Comparison of ENCODE assay signal across 9 cellular contexts in the genomic region with DNA sequence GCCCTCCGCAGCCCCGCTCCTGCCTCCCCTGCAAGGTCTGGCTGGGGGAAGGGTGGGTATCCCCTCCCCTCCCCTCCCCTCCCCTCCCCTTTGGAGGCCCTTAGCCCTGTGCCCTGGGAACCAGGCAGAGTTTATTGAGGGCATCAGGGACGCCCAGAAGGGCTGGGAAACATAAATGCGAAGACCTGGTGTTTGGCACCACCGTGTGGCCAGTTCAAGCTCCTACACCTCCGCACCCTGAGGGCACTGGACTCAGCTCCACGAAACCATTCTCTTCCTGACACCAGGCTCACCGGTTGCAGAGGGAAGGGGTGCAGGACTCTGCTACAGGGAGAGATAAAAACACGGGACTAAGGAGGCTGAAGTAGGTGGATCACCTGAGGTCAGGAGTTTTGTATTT. TPM values are rescaled to one million over a fixed set of nuclear protein-coding genes. Genes with fewer than 3 reads are reported as not detected.
DNase-seq lines count a peak whose midpoint lies in the region; ATAC-seq and TF ChIP-seq lines count a peak whose summit lies in the region.
"Had no signal": no experiment of that assay in that cellular context is flagged by ENCODE, and none has a peak within 500 bp of the region (broad histone marks: within the 10 kb centered on the region; RNA-seq: fewer than 3 reads in every experiment).

No MANE protein-coding gene starts in this region.

- H3K4me3 Mint-ChIP-seq in activated CD8-positive, alpha-beta memory T cell treated with anti-CD3 and anti-CD28 coated beads, Interleukin-2, amount 10 ng/mL, durations not matched to agents 7 days and 5 days = no peak overlapping the region
- no peak overlapping the region for H3K4me3 Mint-ChIP-seq in naive thymus-derived CD8-positive, alpha-beta T cell
- H3K4me3 Mint-ChIP-seq in stimulated activated naive CD8-positive, alpha-beta T cell treated with anti-CD3 and anti-CD28 coated beads, Interleukin-15, amount 100 ng/mL, for 72 hours = no peak overlapping the region
- H3K4me3 Mint-ChIP-seq: stimulated activated naive CD8-positive, alpha-beta T cell treated with anti-CD3 and anti-CD28 coated beads, Interleukin-15, Interleukin-2, amounts not matched to agents 100 ng/mL and 50 ng/mL, for 24 hours had no signal

- H3K4me3 ChIP-seq in H7 (ENCODE audit: insufficient read depth, low read depth, low read length) = no peak overlapping the region
- H3K4me3 ChIP-seq in epithelial cell of esophagus (ENCODE audit: low read length) = no peak overlapping the region

- CTCF ChIA-PET in activated CD8-positive, alpha-beta memory T cell treated with anti-CD3 and anti-CD28 coated beads, Interleukin-2, amount 10 ng/mL, durations not matched to agents 7 days and 5 days (lab: Charles Lee) = interaction anchor here (0.6 to 2.4 kb wide), 11 partner anchors 9 to 853 kb away, joined by 3 to 16 read pairs (median 4); a partner anchor contains a TSS

- no peak overlapping the region for H3K27ac ChIP-seq in C4-2B

- POLR2A ChIA-PET in naive thymus-derived CD8-positive, alpha-beta T cell (lab: Charles Lee) = no interaction called here

- peaks cover 55% of the 10 kb centered on the region for H3K27me3 Mint-ChIP-seq in activated CD8-positive, alpha-beta memory T cell treated with anti-CD3 and anti-CD28 coated beads, Interleukin-2, amount 10 ng/mL, durations not matched to agents 7 days and 5 days
- H3K27me3 Mint-ChIP-seq in naive thymus-derived CD8-positive, alpha-beta T cell = peaks cover 6 to 22% (median 18%) of the 10 kb centered on the region in 5 donors
- peaks cover 65% of the 10 kb centered on the region for H3K27me3 Mint-ChIP-seq in stimulated activated naive CD8-positive, alpha-beta T cell treated with anti-CD3 and anti-CD28 coated beads, Interleukin-15, amount 100 ng/mL, for 72 hours

- ATAC-seq in activated CD8-positive, alpha-beta memory T cell treated with anti-CD3 and anti-CD28 coated beads, Interleukin-2, amount 10 ng/mL, durations not matched to agents 7 days and 5 days = peak; percentile 93
- peak; percentile 82 to 99 for ATAC-seq in naive thymus-derived CD8-positive, alpha-beta T cell
- ATAC-seq in stimulated activated naive CD8-positive, alpha-beta T cell treated with anti-CD3 and anti-CD28 coated beads, Interleukin-15, amount 100 ng/mL, for 72 hours = peak; percentile 93
- ATAC-seq in GM21360 (IDR thresholded peaks at IDR 0.05; ENCODE audit: unreplicated experiment) = no peak

- no peaks in the 10 kb centered on the region for H3K4me1 Mint-ChIP-seq in activated CD8-positive, alpha-beta memory T cell treated with anti-CD3 and anti-CD28 coated beads, Interleukin-2, amount 10 ng/mL, durations not matched to agents 7 days and 5 days
- H3K4me1 Mint-ChIP-seq in naive thymus-derived CD8-positive, alpha-beta T cell = peaks cover 2 to 6% (median 2%) of the 10 kb centered on the region in 4 donors
- peaks cover 6% of the 10 kb centered on the region for H3K4me1 Mint-ChIP-seq in stimulated activated naive CD8-positive, alpha-beta T cell treated with anti-CD3 and anti-CD28 coated beads, Interleukin-15, amount 100 ng/mL, for 72 hours

- no peaks in the 10 kb centered on the region for H3K36me3 ChIP-seq in H7 (replicated peaks; ENCODE audit: control insufficient read depth, insufficient read depth, low read length)

- H3K27me3 ChIP-seq in H7 (ENCODE audit: control insufficient read depth, insufficient read depth, low read length) = no peaks in the 10 kb centered on the region

- peaks cover 2% of the 10 kb centered on the region for H3K36me3 Mint-ChIP-seq in activated CD8-positive, alpha-beta memory T cell treated with anti-CD3 and anti-CD28 coated beads, Interleukin-2, amount 10 ng/mL, durations not matched to agents 7 days and 5 days
- H3K36me3 Mint-ChIP-seq in naive thymus-derived CD8-positive, alpha-beta T cell = no peaks in the 10 kb centered on the region

- TF ChIP-seq CTCF in C4-2B (conservative IDR thresholded peaks at IDR 0.05) (peak; percentile 86), epithelial cell of esophagus (IDR thresholded peaks at IDR 0.05; ENCODE audit: insufficient read depth, low read depth, low read length, missing control alignments) (peak; percentile 81)

- H3K27ac Mint-ChIP-seq in activated CD8-positive, alpha-beta memory T cell treated with anti-CD3 and anti-CD28 coated beads, Interleukin-2, amount 10 ng/mL, durations not matched to agents 7 days and 5 days = no peak overlapping the region
- H3K27ac Mint-ChIP-seq in naive thymus-derived CD8-positive, alpha-beta T cell = peak overlapping the region in 2 of 10 donors; percentile 30 to 76
- H3K27ac Mint-ChIP-seq in stimulated activated naive CD8-positive, alpha-beta T cell treated with anti-CD3 and anti-CD28 coated beads, Interleukin-15, amount 100 ng/mL, for 72 hours = no peak overlapping the region
- H3K27ac Mint-ChIP-seq: stimulated activated naive CD8-positive, alpha-beta T cell treated with anti-CD3 and anti-CD28 coated beads, Interleukin-15, Interleukin-2, amounts not matched to agents 100 ng/mL and 50 ng/mL, for 24 hours had no signal

- DNase-seq in H7 (peak; percentile 90), NOMO-1 (lab: John Stamatoyannopoulos, UW; ENCODE audit: unreplicated experiment in 2 of 2) (peak; percentile 44 to 67), epithelial cell of esophagus (ENCODE audit: low read depth) (peak; percentile 78)
- DNase-seq in activated CD8-positive, alpha-beta memory T cell treated with anti-CD3 and anti-CD28 coated beads, Interleukin-2, amount 10 ng/mL, durations not matched to agents 7 days and 5 days = peak; percentile 71
- peak; percentile 42 to 73 (median 55) for DNase-seq in naive thymus-derived CD8-positive, alpha-beta T cell
- peak; percentile 45 to 56 for DNase-seq in stimulated activated naive CD8-positive, alpha-beta T cell treated with anti-CD3 and anti-CD28 coated beads, Interleukin-15, amount 100 ng/mL, for 72 hours

- H3K9me3 Mint-ChIP-seq in activated CD8-positive, alpha-beta memory T cell treated with anti-CD3 and anti-CD28 coated beads, Interleukin-2, amount 10 ng/mL, durations not matched to agents 7 days and 5 days (ENCODE audit: low read depth) = peaks cover 2% of the 10 kb centered on the region
- peaks cover 0 to 7% (median 0%) of the 10 kb centered on the region in 9 donors for H3K9me3 Mint-ChIP-seq in naive thymus-derived CD8-positive, alpha-beta T cell
- H3K9me3 Mint-ChIP-seq in stimulated activated naive CD8-positive, alpha-beta T cell treated with anti-CD3 and anti-CD28 coated beads, Interleukin-15, amount 100 ng/mL, for 72 hours = peaks cover 7 to 8% of the 10 kb centered on the region in 2 donors

RNA-seq across cellular contexts. Expression of a gene that starts 1.0 kb away (rescaled TPM):
- 0.11 and 0.28 TPM in 2 replicates for total RNA-seq in H7 (2014; rRNA removed; shearing (Covaris generic))
- not detected for total RNA-seq in activated CD8-positive, alpha-beta memory T cell treated with anti-CD3 and anti-CD28 coated beads, Interleukin-2, amount 10 ng/mL, durations not matched to agents 7 days and 5 days
- total RNA-seq in naive thymus-derived CD8-positive, alpha-beta T cell = not detected
- not detected for polyA plus RNA-seq in naive thymus-derived CD8-positive, alpha-beta T cell

RNA-seq across cellular contexts. Expression of a gene that starts 8.3 kb away (rescaled TPM):
- 93.6 and 115 TPM in 2 replicates for total RNA-seq in H7 (2014; rRNA removed; shearing (Covaris generic))
- 10 to 100 TPM in 1 of 2 experiments, 1 to 10 TPM in 1; 6.8 to 17.0 TPM for total RNA-seq in activated CD8-positive, alpha-beta memory T cell treated with anti-CD3 and anti-CD28 coated beads, Interleukin-2, amount 10 ng/mL, durations not matched to agents 7 days and 5 days
- total RNA-seq in naive thymus-derived CD8-positive, alpha-beta T cell = not detected
- polyA plus RNA-seq in naive thymus-derived CD8-positive, alpha-beta T cell = under 1 TPM in 1 of 3 donors, not detected in 2; 0.27 TPM

Comparison
In these comparisons a context has a peak if more than half of its experiments do, and no peak if none do; other contexts are left out.
1. RNA of a gene that starts 8.3 kb away (total RNA-seq): 93.6 to 115 TPM in H7 and 6.8 to 17.0 TPM in activated CD8-positive, alpha-beta memory T cell treated with anti-CD3 and anti-CD28 coated beads, Interleukin-2, amount 10 ng/mL, durations not matched to agents 7 days and 5 days; not detected in naive thymus-derived CD8-positive, alpha-beta T cell; every median in the first group is over 4 times any median in the second.
2. Peak in every context shown above with its lines, with median percentiles within 50 percentile points of each other: DNase-seq.